ENCODE assay signal across 1 cellular context in the genomic region with DNA sequence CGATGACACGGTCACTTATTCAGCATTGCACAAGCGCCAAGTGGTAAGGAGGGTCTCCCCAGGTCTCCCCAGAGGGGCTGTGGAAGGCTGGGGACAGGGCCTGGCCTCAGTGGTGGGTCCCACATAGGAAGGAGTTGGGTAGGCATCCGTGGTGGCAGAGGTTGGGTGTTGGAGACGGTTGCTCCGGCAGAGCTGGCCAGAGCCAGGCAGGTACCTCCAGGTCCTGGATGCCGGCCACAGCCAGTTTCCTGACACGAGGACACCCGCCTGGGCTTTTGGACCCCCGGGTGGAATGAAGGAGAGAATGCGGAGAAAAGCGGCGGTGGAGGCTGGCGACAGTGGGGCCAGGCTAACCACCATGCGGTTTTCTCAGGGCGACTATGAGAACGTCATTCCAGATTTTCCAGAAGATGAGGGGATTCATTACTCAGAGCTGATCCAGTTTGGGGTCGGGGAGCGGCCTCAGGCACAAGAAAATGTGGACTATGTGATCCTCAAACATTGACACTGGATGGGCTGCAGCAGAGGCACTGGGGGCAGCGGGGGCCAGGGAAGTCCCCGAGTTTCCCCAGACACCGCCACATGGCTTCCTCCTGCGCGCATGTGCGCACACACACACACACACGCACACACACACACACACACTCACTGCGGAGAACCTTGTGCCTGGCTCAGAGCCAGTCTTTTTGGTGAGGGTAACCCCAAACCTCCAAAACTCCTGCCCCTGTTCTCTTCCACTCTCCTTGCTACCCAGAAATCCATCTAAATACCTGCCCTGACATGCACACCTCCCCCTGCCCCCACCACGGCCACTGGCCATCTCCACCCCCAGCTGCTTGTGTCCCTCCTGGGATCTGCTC.
TF ChIP-seq lines count a peak whose summit lies in the region.

No MANE protein-coding gene starts in this region.

TF ChIP-seq in HepG2, 621 proteins besides CTCF, POLR2A, EP300 and RAD21 (continued from another document):
- TF ChIP-seq, protein P1, sequence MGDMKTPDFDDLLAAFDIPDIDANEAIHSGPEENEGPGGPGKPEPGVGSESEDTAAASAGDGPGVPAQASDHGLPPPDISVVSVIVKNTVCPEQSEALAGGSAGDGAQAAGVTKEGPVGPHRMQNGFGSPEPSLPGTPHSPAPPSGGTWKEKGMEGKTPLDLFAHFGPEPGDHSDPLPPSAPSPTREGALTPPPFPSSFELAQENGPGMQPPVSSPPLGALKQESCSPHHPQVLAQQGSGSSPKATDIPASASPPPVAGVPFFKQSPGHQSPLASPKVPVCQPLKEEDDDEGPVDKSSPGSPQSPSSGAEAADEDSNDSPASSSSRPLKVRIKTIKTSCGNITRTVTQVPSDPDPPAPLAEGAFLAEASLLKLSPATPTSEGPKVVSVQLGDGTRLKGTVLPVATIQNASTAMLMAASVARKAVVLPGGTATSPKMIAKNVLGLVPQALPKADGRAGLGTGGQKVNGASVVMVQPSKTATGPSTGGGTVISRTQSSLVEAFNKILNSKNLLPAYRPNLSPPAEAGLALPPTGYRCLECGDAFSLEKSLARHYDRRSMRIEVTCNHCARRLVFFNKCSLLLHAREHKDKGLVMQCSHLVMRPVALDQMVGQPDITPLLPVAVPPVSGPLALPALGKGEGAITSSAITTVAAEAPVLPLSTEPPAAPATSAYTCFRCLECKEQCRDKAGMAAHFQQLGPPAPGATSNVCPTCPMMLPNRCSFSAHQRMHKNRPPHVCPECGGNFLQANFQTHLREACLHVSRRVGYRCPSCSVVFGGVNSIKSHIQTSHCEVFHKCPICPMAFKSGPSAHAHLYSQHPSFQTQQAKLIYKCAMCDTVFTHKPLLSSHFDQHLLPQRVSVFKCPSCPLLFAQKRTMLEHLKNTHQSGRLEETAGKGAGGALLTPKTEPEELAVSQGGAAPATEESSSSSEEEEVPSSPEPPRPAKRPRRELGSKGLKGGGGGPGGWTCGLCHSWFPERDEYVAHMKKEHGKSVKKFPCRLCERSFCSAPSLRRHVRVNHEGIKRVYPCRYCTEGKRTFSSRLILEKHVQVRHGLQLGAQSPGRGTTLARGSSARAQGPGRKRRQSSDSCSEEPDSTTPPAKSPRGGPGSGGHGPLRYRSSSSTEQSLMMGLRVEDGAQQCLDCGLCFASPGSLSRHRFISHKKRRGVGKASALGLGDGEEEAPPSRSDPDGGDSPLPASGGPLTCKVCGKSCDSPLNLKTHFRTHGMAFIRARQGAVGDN (CRISPR knock-in tag; IDR thresholded peaks at IDR 0.05): peak; percentile 56
- peak; percentile 67 for TF ChIP-seq ZBTB38 (CRISPR knock-in tag; IDR thresholded peaks at IDR 0.05)
- TF ChIP-seq LCORL (IDR thresholded peaks at IDR 0.05): 0 out of 2 replicates have a peak, but pooled peaks have one; percentile 38
- TF ChIP-seq LCORL (CRISPR knock-in tag; IDR thresholded peaks at IDR 0.05): no peak
- no peak for TF ChIP-seq THAP9 (CRISPR knock-in tag; IDR thresholded peaks at IDR 0.05; ENCODE audit: borderline replicate concordance)
- TF ChIP-seq SALL1 (CRISPR knock-in tag; IDR thresholded peaks at IDR 0.05): peak; percentile 28; the same call in 1 of the 2 replicates
